Comparison of ENCODE assay signal across 8 cellular contexts in the genomic region with DNA sequence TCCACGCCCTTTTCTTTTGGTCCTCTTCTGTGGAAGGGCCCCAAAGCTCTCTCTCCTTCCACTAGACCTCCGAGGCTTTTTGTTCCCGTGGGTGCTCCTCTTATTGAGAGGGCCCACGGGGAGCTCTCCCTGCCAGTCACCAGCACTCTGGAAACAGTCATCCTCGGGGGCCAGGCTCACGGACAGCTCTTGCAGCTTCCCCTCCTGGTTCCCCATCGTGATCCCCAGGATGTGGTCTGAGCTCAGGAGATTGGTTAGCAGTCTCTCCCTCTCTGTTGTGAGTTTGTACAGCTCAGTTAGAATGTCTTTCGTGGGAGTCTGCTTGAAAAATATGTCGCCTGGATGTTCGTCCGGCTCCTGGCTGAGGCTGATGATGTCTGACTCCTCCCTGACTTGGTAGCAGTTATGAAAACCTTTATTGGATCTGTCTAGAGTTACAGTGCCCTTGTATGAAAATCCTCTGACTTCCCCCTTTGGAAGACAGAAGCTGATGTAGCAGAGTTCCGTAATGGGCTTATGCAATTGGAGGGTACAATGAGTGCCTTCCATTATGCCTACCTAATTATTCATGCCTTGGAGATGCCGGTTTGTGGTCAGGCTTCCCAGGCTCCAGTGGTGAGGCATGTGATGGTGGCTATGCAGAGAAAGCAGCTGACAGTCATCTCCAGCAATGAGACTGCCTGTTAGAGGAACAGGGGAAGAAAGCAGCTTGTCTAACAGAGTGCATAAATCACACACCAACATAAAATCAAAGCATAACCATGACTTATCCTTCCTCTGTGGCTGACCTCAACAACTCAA. TPM values are rescaled to one million over a fixed set of nuclear protein-coding genes. Genes with fewer than 3 reads are reported as not detected.
A peak's percentile ranks its signal among the peaks of the same experiment; 100 is the strongest.
DNase-seq lines count a peak whose midpoint lies in the region; ATAC-seq lines count a peak whose summit lies in the region.

No MANE protein-coding gene starts in this region.

- peak; percentile 59 for ATAC-seq in Right ventricle myocardium superior (ENCODE audit: poor library complexity)
- ATAC-seq in HG02763 (IDR thresholded peaks at IDR 0.05; ENCODE audit: unreplicated experiment), result no peak
- ATAC-seq in GM21367 (IDR thresholded peaks at IDR 0.05; ENCODE audit: unreplicated experiment), result no peak
- ATAC-seq in GM21717 (IDR thresholded peaks at IDR 0.05; ENCODE audit: unreplicated experiment), result no peak

- intact Hi-C loops in Right ventricle myocardium superior (cut with DNase I), result no loop called here

- DNase-seq in GM04503 (ENCODE audit: low read depth) (peak; percentile 86), SW480 (ENCODE audit: low spot score) (peak; percentile 87), Right ventricle myocardium superior (peak; percentile 56), skeletal muscle cell (ENCODE audit: low read depth) (peak; percentile 92), NCI-H146 treated with DMSO at 0.1 percent for 48 hours (lab: John Stamatoyannopoulos, UW; ENCODE audit: unreplicated experiment) (no peak)

- peak overlapping the region; percentile 1 for H3K4me3 ChIP-seq in skeletal muscle cell (ENCODE audit: low read depth, low read length)

RNA-seq across cellular contexts. Expression of a gene that starts 39.9 kb away (rescaled TPM):
- total RNA-seq in Right ventricle myocardium superior, result 2.9 TPM
